8 cellular contexts compared by ENCODE assay signal in the genomic region with DNA sequence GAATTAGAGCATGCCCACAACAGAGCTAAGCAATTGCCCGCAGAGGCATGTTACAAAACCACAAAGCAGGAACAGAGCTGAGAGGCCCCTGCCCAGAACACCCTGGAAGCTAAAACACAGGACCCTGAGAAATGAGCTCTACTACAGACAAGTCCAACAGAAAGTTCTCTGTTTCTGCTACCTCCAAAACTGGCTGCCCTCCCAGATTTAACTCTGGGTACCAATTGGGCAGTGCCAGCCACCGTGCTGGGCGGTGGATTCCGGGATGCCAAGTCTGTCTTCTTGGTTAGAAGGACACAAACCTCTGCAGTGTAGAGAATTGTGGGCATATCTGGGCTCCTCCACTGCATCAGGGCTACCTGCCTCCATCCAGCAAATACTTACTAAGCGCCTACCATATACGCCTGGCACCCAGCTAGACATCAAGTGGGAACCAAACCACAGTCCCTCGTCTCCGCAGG. TPM values are rescaled to one million over a fixed set of nuclear protein-coding genes. Genes with fewer than 3 reads are reported as not detected.
DNase-seq lines count a peak whose midpoint lies in the region; ATAC-seq, FAIRE-seq and TF ChIP-seq lines count a peak whose summit lies in the region.

No MANE protein-coding gene starts in this region.

- peak overlapping the region; percentile 61 for H3K4me3 ChIP-seq in BJ (ENCODE audit: low read depth, low read length)
- H3K4me3 ChIP-seq in MG63, result peak overlapping the region; percentile 35
- H3K4me3 ChIP-seq in bronchial epithelial cell (ENCODE audit: low read depth, low read length), result peak overlapping the region; percentile 68
- H3K4me3 ChIP-seq in mucosa of descending colon, result peak overlapping the region; percentile 40

- intact Hi-C loops in mucosa of descending colon (cut with DNase I, micrococcal nuclease), result no loop called here
- intact Hi-C loops in sciatic nerve (cut with DNase I), result no loop called here

- no peaks in the 10 kb centered on the region for H3K36me3 ChIP-seq in BJ (ENCODE audit: control insufficient read depth, insufficient read depth, low read length)
- H3K36me3 ChIP-seq in MG63, result no peaks in the 10 kb centered on the region
- no peaks in the 10 kb centered on the region for H3K36me3 ChIP-seq in bronchial epithelial cell (ENCODE audit: control insufficient read depth, insufficient read depth, low read length)
- H3K36me3 ChIP-seq in mucosa of descending colon (ENCODE audit: low read depth), result no peaks in the 10 kb centered on the region

- DNase-seq in BJ (ENCODE audit: low read depth) (no peak), MG63 (no peak), bronchial epithelial cell (ENCODE audit: low read depth) (no peak), mucosa of descending colon (no peak), sciatic nerve (ENCODE audit: low spot score) (no peak), GM13976 (ENCODE audit: low spot score) (no peak)

- ATAC-seq in mucosa of descending colon (no peak), sciatic nerve (no peak), GM19395 (IDR thresholded peaks at IDR 0.05; ENCODE audit: unreplicated experiment) (no peak)
- ATAC-seq in activated CD4-positive, CD25-positive, alpha-beta regulatory T cell treated with anti-CD3 and anti-CD28 coated beads, Interleukin-2, amount 50 U/mL, for 24 hours, result no peak

- POLR2A ChIA-PET in BJ (lab: Charles Lee), result interaction anchor here (0.6 kb wide), 1 partner anchor 92 kb away, joined by 4 read pairs; no protein-coding TSS in a partner anchor

- FAIRE-seq in bronchial epithelial cell (lab: Jason Lieb, UNC), result no peak

- H3K9me3 ChIP-seq in MG63 (no peaks in the 10 kb centered on the region), mucosa of descending colon (no peaks in the 10 kb centered on the region)

- CTCF ChIA-PET in BJ (lab: Yijun Ruan, JAX), result interaction anchor here (0.5 to 1.8 kb wide), 6 partner anchors 12 to 173 kb away, joined by 3 to 7 read pairs (median 4); no protein-coding TSS in a partner anchor

- in situ Hi-C loops in GM13976 (cut with MboI; ENCODE audit: low sequenced_read_pairs, unreplicated experiment), result no loop called here

- no peak for TF ChIP-seq CTCF in BJ (IDR thresholded peaks at IDR 0.05; ENCODE audit: insufficient read depth, low read depth, low read length)
- TF ChIP-seq CTCF in bronchial epithelial cell (IDR thresholded peaks at IDR 0.05; ENCODE audit: insufficient read depth, low read length, severe bottlenecking), result no peak
- no peak for TF ChIP-seq CTCF in mucosa of descending colon (IDR thresholded peaks at IDR 0.05)
- no peak for TF ChIP-seq CTCF in GM13976 (IDR thresholded peaks at IDR 0.05; ENCODE audit: borderline replicate concordance, control extremely low read depth, extremely low read depth, insufficient read depth, missing control alignments)

- H3K4me1 ChIP-seq in mucosa of descending colon (ENCODE audit: low read depth), result peaks cover 23% of the 10 kb centered on the region

- no peaks in the 10 kb centered on the region for H3K27me3 ChIP-seq in BJ (ENCODE audit: control insufficient read depth, insufficient read depth, low read length)
- H3K27me3 ChIP-seq in MG63, result no peaks in the 10 kb centered on the region
- H3K27me3 ChIP-seq in bronchial epithelial cell (ENCODE audit: control insufficient read depth, insufficient read depth, low read length), result no peaks in the 10 kb centered on the region

RNA-seq across cellular contexts. Expression of a gene that starts 1.0 kb away (rescaled TPM):
- 24.8 and 28.0 TPM in 2 replicates for polyA plus RNA-seq in BJ (2011; rRNA removed)
- polyA minus RNA-seq in BJ (2011; rRNA and poly(A)+ RNA removed), result 23.1 and 32.9 TPM in 2 replicates
- 1.5 and 2.9 TPM in 2 replicates for total RNA-seq in MG63 (2014; rRNA removed; shearing (Covaris generic); ENCODE audit: low replicate concordance)
- total RNA-seq in bronchial epithelial cell (73.0 and 83.2 TPM in 2 replicates), mucosa of descending colon (100 to 1,000 TPM in 2 of 3 donors, 10 to 100 TPM in 1; 91.6 to 208 (median 155) TPM), sciatic nerve (17.8 TPM)

RNA-seq across cellular contexts. Expression of a gene that starts 55.9 kb away (rescaled TPM):
- polyA plus RNA-seq in BJ (2011; rRNA removed), result 82.0 and 82.8 TPM in 2 replicates
- 34.9 and 42.1 TPM in 2 replicates for polyA minus RNA-seq in BJ (2011; rRNA and poly(A)+ RNA removed)
- total RNA-seq in MG63 (2014; rRNA removed; shearing (Covaris generic); ENCODE audit: low replicate concordance), result 23.2 and 27.2 TPM in 2 replicates
- total RNA-seq in bronchial epithelial cell, result 127 and 138 TPM in 2 replicates
- 100 to 1,000 TPM; 153 to 249 (median 217) TPM for total RNA-seq in mucosa of descending colon
- 205 TPM for total RNA-seq in sciatic nerve
